11 cellular contexts compared by ENCODE assay signal in genomic region chr2:63827749-63828148, GRCh38. TPM values are rescaled to one million over a fixed set of nuclear protein-coding genes. Genes with fewer than 3 reads are reported as not detected.
DNase-seq lines count a peak whose midpoint lies in the region; ATAC-seq, FAIRE-seq and TF ChIP-seq lines count a peak whose summit lies in the region.
"Had no signal": no experiment of that assay in that cellular context is flagged by ENCODE, and none has a peak within 500 bp of the region (broad histone marks: within the 10 kb centered on the region; RNA-seq: fewer than 3 reads in every experiment).

No MANE protein-coding gene starts in this region.

- peaks cover 6% of the 10 kb centered on the region for H3F3A ChIP-seq in SK-N-SH (replicated peaks; ENCODE audit: insufficient read depth)

- H3K27me3 ChIP-seq in SK-N-SH (ENCODE audit: insufficient read depth) (no peaks in the 10 kb centered on the region), gastrocnemius medialis (no peaks in the 10 kb centered on the region), ovary (no peaks in the 10 kb centered on the region)

- DNase-seq in H54 (ENCODE audit: insufficient read length, low spot score): no peak
- no peak for DNase-seq in SK-N-SH
- peak; percentile 41 for DNase-seq in fibroblast of the conjunctiva (ENCODE audit: low read depth)
- no peak for DNase-seq in gastrocnemius medialis
- DNase-seq in NCI-H2171 treated with DMSO at 0.1 percent for 48 hours (lab: John Stamatoyannopoulos, UW): no peak
- DNase-seq in ovary: no peak
- DNase-seq: NCI-H2171, T-cell had no signal

- H3K4me1 ChIP-seq in SK-N-SH (ENCODE audit: control insufficient read depth in 1 of 2, insufficient read depth in 2 of 2, low read depth in 1 of 2, low read length in 1 of 2) (peaks cover 0 to 6% of the 10 kb centered on the region in 2 experiments; a peak in 2 of 4 replicates), gastrocnemius medialis (peaks cover 37 to 49% of the 10 kb centered on the region in 2 donors), ovary (ENCODE audit: insufficient read depth) (peaks cover 2% of the 10 kb centered on the region)

- TF ChIP-seq POLR2A in H54 (IDR thresholded peaks at IDR 0.05; ENCODE audit: low read depth, low read length) (no peak), gastrocnemius medialis (IDR thresholded peaks at IDR 0.05) (no peak), ovary (IDR thresholded peaks at IDR 0.05) (no peak)

- no peak for TF ChIP-seq RAD21 in SK-N-SH (IDR thresholded peaks at IDR 0.05; ENCODE audit: low read length)

- no peak overlapping the region for H3K4me3 ChIP-seq in SK-N-SH (ENCODE audit: low read depth in 2 of 2, low read length in 1 of 2)
- no peak overlapping the region for H3K4me3 ChIP-seq in gastrocnemius medialis
- no peak overlapping the region for H3K4me3 ChIP-seq in ovary

- H3K36me3 ChIP-seq in SK-N-SH (replicated peaks in 1 of 2; ENCODE audit: control insufficient read depth in 1 of 2, insufficient read depth in 2 of 2, low read length in 1 of 2): no peaks in the 10 kb centered on the region
- no peaks in the 10 kb centered on the region for H3K36me3 ChIP-seq in gastrocnemius medialis
- no peaks in the 10 kb centered on the region for H3K36me3 ChIP-seq in ovary

- peak overlapping the region; percentile 20 to 53; a peak in 2 of 4 replicates for H3K27ac ChIP-seq in SK-N-SH (ENCODE audit: low read depth in 2 of 2, low read length in 1 of 2)
- H3K27ac ChIP-seq in gastrocnemius medialis: peak overlapping the region in 3 of 4 donors; percentile 8 to 34 (median 19)
- no peak overlapping the region for H3K27ac ChIP-seq in ovary

- H3K9me3 ChIP-seq in SK-N-SH (no peaks in the 10 kb centered on the region), gastrocnemius medialis (no peaks in the 10 kb centered on the region), ovary (no peaks in the 10 kb centered on the region)

- no peaks in the 10 kb centered on the region for H3K79me2 ChIP-seq in SK-N-SH (ENCODE audit: insufficient read depth)

- POLR2A ChIA-PET in SK-N-SH (lab: Yijun Ruan, JAX): no interaction called here

- no peak for TF ChIP-seq CTCF in SK-N-SH (IDR thresholded peaks at IDR 0.05)
- no peak for TF ChIP-seq CTCF in gastrocnemius medialis (IDR thresholded peaks at IDR 0.05 in 4 of 5, conservative IDR thresholded peaks at IDR 0.05 in 1 of 5)
- TF ChIP-seq CTCF in ovary (IDR thresholded peaks at IDR 0.05): no peak

- peak overlapping the region; percentile 43; the same call in 1 of the 2 replicates for H2AFZ ChIP-seq in SK-N-SH (ENCODE audit: low read depth)

- CTCF ChIA-PET in SK-N-SH (lab: Yijun Ruan, JAX): interaction anchor here (1.7 kb wide), 1 partner anchor 128 kb away, joined by 5 read pairs; no protein-coding TSS in a partner anchor

- intact Hi-C loops in gastrocnemius medialis (cut with DNase I; ENCODE audit: low total_unique reads) (no loop called here), ovary (cut with DNase I) (no loop called here)

- ATAC-seq in gastrocnemius medialis (no peak), esophagus mucosa (no peak), HG02981 (IDR thresholded peaks at IDR 0.05; ENCODE audit: unreplicated experiment) (no peak)
- ATAC-seq: T-cell had no signal

- TF ChIP-seq EP300 in SK-N-SH (IDR thresholded peaks at IDR 0.05; ENCODE audit: borderline replicate concordance in 1 of 2, low read depth in 1 of 2, low read length in 1 of 2) (peak in 1 of 2 experiments; percentile 56; a peak in 1 of 4 replicates), ovary (IDR thresholded peaks at IDR 0.05) (no peak)

- peak; percentile 88 for FAIRE-seq in H54 (lab: Jason Lieb, UNC)
- FAIRE-seq: G401.6 had no signal

- 0 out of 2 replicates have a peak overlapping the region, but pooled peaks have one; percentile 1 for H3K4me2 ChIP-seq in SK-N-SH

- H4K20me1 ChIP-seq in SK-N-SH (ENCODE audit: insufficient read depth): no peaks in the 10 kb centered on the region

- no peaks in the 10 kb centered on the region for H3K9me2 ChIP-seq in SK-N-SH

- in situ Hi-C loops in gastrocnemius medialis (cut with MboI; ENCODE audit: low sequenced_read_pairs in 4 of 4): no loop called here

- no peak overlapping the region for H3K9ac ChIP-seq in SK-N-SH

TF ChIP-seq in SK-N-SH, 30 proteins besides CTCF, POLR2A, EP300 and RAD21 (continues in another document):
- TF ChIP-seq USF1 (IDR thresholded peaks at IDR 0.05; ENCODE audit: borderline replicate concordance, low read depth): no peak
- no peak for TF ChIP-seq SMC3 (IDR thresholded peaks at IDR 0.05; ENCODE audit: low read depth, low read length)
- no peak for TF ChIP-seq CHD2 (IDR thresholded peaks at IDR 0.05; ENCODE audit: low read length, partially characterized antibody)
- TF ChIP-seq RXRA (IDR thresholded peaks at IDR 0.05; ENCODE audit: borderline replicate concordance, low read depth): 0 out of 2 replicates have a peak, but pooled peaks have one; percentile 17
- peak; percentile 47; the same call in 1 of the 2 replicates for TF ChIP-seq MAX (IDR thresholded peaks at IDR 0.05; ENCODE audit: low read depth)
- TF ChIP-seq NRF1 (IDR thresholded peaks at IDR 0.05; ENCODE audit: low read depth, low read length): no peak
- no peak for TF ChIP-seq RFX5 (IDR thresholded peaks at IDR 0.05; ENCODE audit: low read length)
- TF ChIP-seq GABPA (IDR thresholded peaks at IDR 0.05; ENCODE audit: low read depth): no peak
- no peak for TF ChIP-seq FOXJ3 (CRISPR knock-in tag; IDR thresholded peaks at IDR 0.05)
- TF ChIP-seq NFIC (IDR thresholded peaks at IDR 0.05; ENCODE audit: borderline replicate concordance): peak; percentile 80
- TF ChIP-seq POLR2AphosphoS5 (IDR thresholded peaks at IDR 0.05; ENCODE audit: low read depth, low read length): peak; percentile 25; the same call in 1 of the 2 replicates
- TF ChIP-seq, protein P1, sequence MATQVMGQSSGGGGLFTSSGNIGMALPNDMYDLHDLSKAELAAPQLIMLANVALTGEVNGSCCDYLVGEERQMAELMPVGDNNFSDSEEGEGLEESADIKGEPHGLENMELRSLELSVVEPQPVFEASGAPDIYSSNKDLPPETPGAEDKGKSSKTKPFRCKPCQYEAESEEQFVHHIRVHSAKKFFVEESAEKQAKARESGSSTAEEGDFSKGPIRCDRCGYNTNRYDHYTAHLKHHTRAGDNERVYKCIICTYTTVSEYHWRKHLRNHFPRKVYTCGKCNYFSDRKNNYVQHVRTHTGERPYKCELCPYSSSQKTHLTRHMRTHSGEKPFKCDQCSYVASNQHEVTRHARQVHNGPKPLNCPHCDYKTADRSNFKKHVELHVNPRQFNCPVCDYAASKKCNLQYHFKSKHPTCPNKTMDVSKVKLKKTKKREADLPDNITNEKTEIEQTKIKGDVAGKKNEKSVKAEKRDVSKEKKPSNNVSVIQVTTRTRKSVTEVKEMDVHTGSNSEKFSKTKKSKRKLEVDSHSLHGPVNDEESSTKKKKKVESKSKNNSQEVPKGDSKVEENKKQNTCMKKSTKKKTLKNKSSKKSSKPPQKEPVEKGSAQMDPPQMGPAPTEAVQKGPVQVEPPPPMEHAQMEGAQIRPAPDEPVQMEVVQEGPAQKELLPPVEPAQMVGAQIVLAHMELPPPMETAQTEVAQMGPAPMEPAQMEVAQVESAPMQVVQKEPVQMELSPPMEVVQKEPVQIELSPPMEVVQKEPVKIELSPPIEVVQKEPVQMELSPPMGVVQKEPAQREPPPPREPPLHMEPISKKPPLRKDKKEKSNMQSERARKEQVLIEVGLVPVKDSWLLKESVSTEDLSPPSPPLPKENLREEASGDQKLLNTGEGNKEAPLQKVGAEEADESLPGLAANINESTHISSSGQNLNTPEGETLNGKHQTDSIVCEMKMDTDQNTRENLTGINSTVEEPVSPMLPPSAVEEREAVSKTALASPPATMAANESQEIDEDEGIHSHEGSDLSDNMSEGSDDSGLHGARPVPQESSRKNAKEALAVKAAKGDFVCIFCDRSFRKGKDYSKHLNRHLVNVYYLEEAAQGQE (IDR thresholded peaks at IDR 0.05; ENCODE audit: low read depth, low read length): no peak
- peak; percentile 78 for TF ChIP-seq JUND (IDR thresholded peaks at IDR 0.05)
- no peak for TF ChIP-seq MXI1 (IDR thresholded peaks at IDR 0.05; ENCODE audit: low read depth, low read length)
- TF ChIP-seq RCOR1 (IDR thresholded peaks at IDR 0.05; ENCODE audit: low read length): no peak
- TF ChIP-seq SIN3A (IDR thresholded peaks at IDR 0.05; ENCODE audit: borderline replicate concordance, low read depth, low read length): 0 out of 2 replicates have a peak, but pooled peaks have one; percentile 46
- TF ChIP-seq ZBTB33 (IDR thresholded peaks at IDR 0.05; ENCODE audit: borderline replicate concordance, low read depth): no peak
- no peak for TF ChIP-seq FOXM1 (IDR thresholded peaks at IDR 0.05; ENCODE audit: low read depth)

RNA-seq across cellular contexts. Expression of gene UGP2, which starts 13.9 kb away (rescaled TPM):
- polyA plus RNA-seq in SK-N-SH (2012; rRNA removed) (30.1 and 39.1 TPM in 2 replicates), ovary (100 to 1,000 TPM in 1 of 2 donors, 10 to 100 TPM in 1; 63.7 to 129 TPM)
- 55.9 and 74.5 TPM in 2 replicates for polyA plus RNA-seq in SK-N-SH (2012; cell fraction: cytosol; rRNA removed)
- 10.6 and 24.6 TPM in 2 replicates for polyA plus RNA-seq in SK-N-SH (2012; cell fraction: nucleus; rRNA removed)
- total RNA-seq in gastrocnemius medialis (100 to 1,000 TPM; 398 to 784 (median 580) TPM), esophagus mucosa (87.8 TPM), ovary (10 to 100 TPM; 74.0 to 100.0 (median 85.1) TPM)

Comparison
In these comparisons a context has a peak if more than half of its experiments do, and no peak if none do; other contexts are left out.
1. H3K27ac ChIP-seq: peak in SK-N-SH (2 of 2) and gastrocnemius medialis (3 of 4); none in ovary (0 of 2).